Comparison of ENCODE assay signal across 8 cellular contexts in the genomic region with DNA sequence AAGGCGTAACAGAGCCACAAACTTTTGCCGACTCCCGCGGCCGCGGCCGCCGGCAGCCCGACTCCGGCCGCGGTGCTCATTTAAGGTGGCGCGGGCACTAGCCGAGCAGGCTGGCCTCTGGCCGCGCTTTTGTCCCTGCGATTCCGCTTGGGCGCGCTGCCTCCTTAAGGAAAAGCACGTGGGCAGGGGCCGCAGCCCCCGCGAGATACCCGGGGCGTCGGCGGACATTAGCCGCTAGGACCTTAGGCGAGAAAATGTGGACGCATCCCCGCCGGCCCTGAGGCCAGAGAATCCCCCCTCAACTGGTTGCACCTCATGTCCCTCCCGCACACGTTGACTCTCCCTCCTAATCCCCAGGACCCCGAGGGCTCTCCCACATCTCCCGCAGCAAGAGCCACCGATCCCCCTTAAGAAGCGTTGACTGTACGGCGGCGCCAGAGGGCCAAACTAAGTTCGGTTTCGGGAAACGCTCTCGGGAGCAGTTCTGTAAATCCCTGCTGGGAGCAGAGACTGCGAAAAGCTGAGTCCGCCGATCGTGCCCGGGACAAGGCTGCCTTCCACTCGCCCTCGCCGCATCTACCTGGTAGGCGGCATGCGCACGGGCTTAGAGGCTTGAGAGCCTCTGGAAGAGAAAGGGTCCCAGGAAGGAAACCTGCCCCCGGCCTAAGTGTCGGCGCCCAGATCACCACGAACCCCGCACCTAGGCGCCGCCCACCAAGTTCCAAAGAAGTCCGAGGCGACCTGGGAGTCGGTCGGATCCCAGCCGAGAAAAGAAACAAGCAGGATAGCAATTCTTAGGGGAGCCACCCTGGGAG. TPM values are rescaled to one million over a fixed set of nuclear protein-coding genes. Genes with fewer than 3 reads are reported as not detected.
A peak's percentile ranks its signal among the peaks of the same experiment; 100 is the strongest.
DNase-seq lines count a peak whose midpoint lies in the region; ATAC-seq and TF ChIP-seq lines count a peak whose summit lies in the region.

No MANE protein-coding gene starts in this region.

- H3K79me2 ChIP-seq in GM23248 (ENCODE audit: insufficient read depth): peaks cover 46% of the 10 kb centered on the region

- H3K36me3 ChIP-seq in GM23248 (ENCODE audit: low read depth) (no peaks in the 10 kb centered on the region), heart left ventricle (no peaks in the 10 kb centered on the region), ovary (no peaks in the 10 kb centered on the region), vagina (no peaks in the 10 kb centered on the region)

- TF ChIP-seq CTCF in heart left ventricle (IDR thresholded peaks at IDR 0.05): no peak
- TF ChIP-seq CTCF in ovary (IDR thresholded peaks at IDR 0.05): peak; percentile 6 to 36 (median 21)
- TF ChIP-seq CTCF in vagina (IDR thresholded peaks at IDR 0.05): peak in 1 of 3 experiments; percentile 24

- H3K9ac ChIP-seq in GM23248: peak overlapping the region; percentile 87

- no peaks in the 10 kb centered on the region for H3K27me3 ChIP-seq in GM23248 (replicated peaks; ENCODE audit: insufficient read depth)
- peaks cover 65 to 84% (median 77%) of the 10 kb centered on the region in 9 donors for H3K27me3 ChIP-seq in heart left ventricle
- peaks cover 3% of the 10 kb centered on the region for H3K27me3 ChIP-seq in ovary
- no peaks in the 10 kb centered on the region for H3K27me3 ChIP-seq in vagina

- intact Hi-C loops in heart left ventricle (cut with DNase I): no loop called here
- intact Hi-C loops in ovary (cut with DNase I): no loop called here
- intact Hi-C loops in vagina (cut with DNase I): no loop called here

- H3K4me1 ChIP-seq in GM23248 (ENCODE audit: insufficient read depth) (peaks cover 21% of the 10 kb centered on the region), heart left ventricle (peaks cover 10 to 74% (median 42%) of the 10 kb centered on the region in 12 donors), ovary (ENCODE audit: insufficient read depth) (peaks cover 21% of the 10 kb centered on the region), vagina (peaks cover 58% of the 10 kb centered on the region)

- peaks cover 19% of the 10 kb centered on the region for H3F3A ChIP-seq in GM23248 (ENCODE audit: insufficient read depth)

- H3K9me3 ChIP-seq in GM23248 (ENCODE audit: low read depth) (no peaks in the 10 kb centered on the region), heart left ventricle (no peaks in the 10 kb centered on the region), ovary (no peaks in the 10 kb centered on the region), vagina (no peaks in the 10 kb centered on the region)

- H2AFZ ChIP-seq in GM23248: peak overlapping the region; percentile 91

- H3K9me2 ChIP-seq in GM23248 (ENCODE audit: insufficient read depth): no peaks in the 10 kb centered on the region

- H3K4me3 ChIP-seq in GM23248 (peak overlapping the region; percentile 89), heart left ventricle (peak overlapping the region; percentile 60 to 97 (median 86)), ovary (peak overlapping the region; percentile 92), vagina (peak overlapping the region; percentile 89 to 91)

- TF ChIP-seq POLR2A in heart left ventricle (IDR thresholded peaks at IDR 0.05): no peak
- TF ChIP-seq POLR2A in ovary (IDR thresholded peaks at IDR 0.05): no peak
- no peak for TF ChIP-seq POLR2A in vagina (IDR thresholded peaks at IDR 0.05)

- TF ChIP-seq EP300 in ovary (IDR thresholded peaks at IDR 0.05): no peak

- no peaks in the 10 kb centered on the region for H4K20me1 ChIP-seq in GM23248 (ENCODE audit: insufficient read depth)

- peak overlapping the region; percentile 91 for H3K4me2 ChIP-seq in GM23248 (ENCODE audit: unreplicated experiment)

- DNase-seq in DMS114 treated with DMSO at 0.1 percent for 48 hours (lab: John Stamatoyannopoulos, UW; ENCODE audit: unreplicated experiment) (peak; percentile 74), GM23248 (peak; percentile 98), NAMALWA (ENCODE audit: low spot score) (peak; percentile 57), SKM-1 (lab: John Stamatoyannopoulos, UW; ENCODE audit: unreplicated experiment) (peak; percentile 65), heart left ventricle (peak; percentile 92 to 95 (median 93)), ovary (peak; percentile 88 to 93 (median 92)), vagina (ENCODE audit: extremely low spot score in 2 of 2) (no peak)

- H3K27ac ChIP-seq in GM23248 (peak overlapping the region; percentile 80), angular gyrus (ENCODE audit: low read depth, low read length) (peak overlapping the region; percentile 84), heart left ventricle (peak overlapping the region in 11 of 12 donors; percentile 14 to 76 (median 63)), ovary (peak overlapping the region; percentile 12 to 44), vagina (peak overlapping the region; percentile 80)

- in situ Hi-C loops in GM23248 (cut with MboI): no loop called here

- ATAC-seq in heart left ventricle: peak; percentile 87 to 93 (median 91)

- WGBS in GM23248 (ENCODE audit: low coverage in 1 of 2, low lambda C conversion rate in 2 of 2, missing lambda C conversion rate in 2 of 2), 2 experiments: 1 to 2% methylated on average over 58 to 62 of the region's 70 CpGs
- WGBS in heart left ventricle, 4 donors: 0 to 1% (median 0%) methylated on average over 52 to 70 of the region's 70 CpGs
- WGBS in ovary, 3 donors: 0 to 1% (median 0%) methylated on average over 49 to 70 of the region's 70 CpGs

RNA-seq across cellular contexts. Expression of gene SATB2, which starts 1.8 kb away (rescaled TPM):
- total RNA-seq in GM23248 (2014; rRNA removed; shearing (Covaris generic)): 6.3 and 9.9 TPM in 2 replicates
- 2.1 and 3.0 TPM in 2 replicates for polyA plus RNA-seq in GM23248 (2016; fragmentation: Nextera tagmentation; extraction: Ambion mirVana)
- total RNA-seq in heart left ventricle: 1 to 10 TPM in 6 of 9 donors, under 1 TPM in 3; 0.52 to 3.3 (median 1.3) TPM
- polyA plus RNA-seq in heart left ventricle: under 1 TPM; 0.38 to 0.54 TPM
- total RNA-seq in ovary: 1 to 10 TPM; 1.3 to 6.3 (median 3.9) TPM
- 1 to 10 TPM in 1 of 2 donors, under 1 TPM in 1; 0.92 to 2.2 TPM for polyA plus RNA-seq in ovary
- 7.4 TPM for total RNA-seq in vagina

Comparison
In these comparisons a context has a peak if more than half of its experiments do, and no peak if none do; other contexts are left out.
1. DNase-seq: peak in DMS114 treated with DMSO at 0.1 percent for 48 hours (single experiment), GM23248 (single experiment), NAMALWA (single experiment), SKM-1 (single experiment), heart left ventricle (5 of 5) and ovary (5 of 5); none in vagina (0 of 2).
2. H3K27ac ChIP-seq: peak in every context shown above with its lines; median percentile 84 in angular gyrus; 80 in GM23248; 80 in vagina; 63 in heart left ventricle; 28 in ovary.
3. CTCF ChIP-seq: peak in ovary (3 of 3); none in heart left ventricle (0 of 12).
4. Peak in every context shown above with its lines, with median percentiles within 50 percentile points of each other: H3K4me3 ChIP-seq.